In the genomic region with DNA sequence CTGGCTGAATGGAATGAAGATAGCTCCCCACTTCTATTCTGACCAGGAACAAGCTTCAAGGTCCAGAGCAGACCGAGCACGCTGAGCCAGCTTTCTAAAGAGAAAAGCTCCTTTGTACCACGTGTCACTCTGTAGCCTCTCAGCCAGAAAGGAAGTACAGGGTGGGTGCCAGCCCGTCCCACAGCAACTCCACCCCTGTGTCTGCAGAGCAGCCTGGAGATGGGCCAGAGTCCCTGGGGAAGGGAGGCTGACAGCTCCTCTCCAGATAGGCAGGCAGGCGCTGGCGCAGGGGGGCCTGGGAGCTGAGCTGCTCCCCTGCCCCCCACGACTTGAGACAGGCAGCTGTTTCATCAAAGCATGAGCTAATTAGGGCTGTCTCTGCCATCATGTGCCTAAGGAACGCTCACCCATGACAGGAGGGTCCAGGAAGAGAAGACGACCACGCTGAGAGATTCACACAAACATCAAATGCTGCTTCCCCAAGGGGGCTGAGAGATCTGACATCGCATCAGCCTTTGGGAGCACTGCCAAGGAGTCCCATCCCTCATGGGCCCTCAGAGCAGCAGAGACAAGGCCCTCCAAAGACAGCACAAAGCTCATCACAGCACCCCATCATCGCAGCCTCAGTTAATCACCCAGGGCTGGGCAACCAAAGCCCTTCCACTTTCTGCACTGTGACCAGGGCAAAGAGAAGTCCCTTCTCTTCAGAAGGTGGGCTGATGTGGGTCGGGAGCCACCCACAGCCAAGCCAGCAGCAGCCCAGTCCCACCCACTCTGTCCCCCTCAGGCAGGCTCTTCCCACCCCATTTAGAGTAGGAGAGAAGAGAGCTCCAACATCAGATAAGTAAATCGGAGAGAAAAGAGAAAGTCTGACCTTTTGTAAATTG, we compare ENCODE assay signal across 8 cellular contexts.
DNase-seq lines count a peak whose midpoint lies in the region; ATAC-seq and TF ChIP-seq lines count a peak whose summit lies in the region.

No MANE protein-coding gene starts in this region.

- 62% methylated on average over 14 of the region's 14 CpGs for WGBS in liver

- H3K4me3 ChIP-seq in liver (ENCODE audit: low read depth in 1 of 3, low read length in 3 of 3): no peak overlapping the region
- H3K4me3 ChIP-seq in stomach smooth muscle (ENCODE audit: low read length in 2 of 2): peak overlapping the region; percentile 31 to 54

- DNase-seq in GDM1 (lab: John Stamatoyannopoulos, UW): peak; percentile 24
- peak; percentile 32 for DNase-seq in NCI-H774 (lab: John Stamatoyannopoulos, UW)
- DNase-seq in HuH-7.5 (ENCODE audit: low spot score): no peak

- H3K36me3 ChIP-seq in liver (ENCODE audit: control insufficient read depth in 4 of 4, insufficient read depth in 3 of 4, low read depth in 1 of 4, low read length in 3 of 4) (peaks cover 0 to 3% (median 0%) of the 10 kb centered on the region in 4 donors), stomach smooth muscle (ENCODE audit: control insufficient read depth in 2 of 2, insufficient read depth in 2 of 2, low read length in 2 of 2) (no peaks in the 10 kb centered on the region)

- peaks cover 4 to 23% (median 11%) of the 10 kb centered on the region in 4 donors for H3K4me1 ChIP-seq in liver (ENCODE audit: control insufficient read depth in 4 of 4, insufficient read depth in 4 of 4, low read length in 3 of 4)
- peaks cover 54% of the 10 kb centered on the region for H3K4me1 ChIP-seq in stomach smooth muscle (ENCODE audit: control insufficient read depth, insufficient read depth, low read length)

- TF ChIP-seq CTCF in liver (IDR thresholded peaks at IDR 0.05; ENCODE audit: low read depth, low read length, missing input control): no peak

- no peak overlapping the region for H3K9ac ChIP-seq in liver (ENCODE audit: low read depth in 1 of 2, low read length in 2 of 2)
- H3K9ac ChIP-seq in stomach smooth muscle (ENCODE audit: low read length in 2 of 2): peak overlapping the region; percentile 40 to 60

- H3K27ac ChIP-seq in cingulate gyrus (ENCODE audit: low read depth, low read length) (peak overlapping the region; percentile 98), liver (ENCODE audit: low read depth in 1 of 2, low read length in 2 of 2) (no peak overlapping the region), stomach smooth muscle (ENCODE audit: low read length) (peak overlapping the region; percentile 70)

- peak in 1 of 2 donors; percentile 30 for TF ChIP-seq RAD21 in liver (IDR thresholded peaks at IDR 0.05)

- H3K27me3 ChIP-seq in liver (ENCODE audit: control insufficient read depth in 4 of 4, insufficient read depth in 4 of 4, low read length in 3 of 4): no peaks in the 10 kb centered on the region
- no peaks in the 10 kb centered on the region for H3K27me3 ChIP-seq in stomach smooth muscle (ENCODE audit: control insufficient read depth in 1 of 2, insufficient read depth in 2 of 2, low read length in 2 of 2)

- ATAC-seq in HG03060 (IDR thresholded peaks at IDR 0.05; ENCODE audit: low read depth, unreplicated experiment) (peak; percentile 64), GM21381 (IDR thresholded peaks at IDR 0.05; ENCODE audit: unreplicated experiment) (no peak)

- H3K9me3 ChIP-seq in liver (ENCODE audit: control insufficient read depth in 4 of 4, low read length in 3 of 4) (no peaks in the 10 kb centered on the region), stomach smooth muscle (ENCODE audit: control insufficient read depth in 2 of 2, low read length in 2 of 2) (no peaks in the 10 kb centered on the region)

TF ChIP-seq in liver, 16 proteins besides CTCF, POLR2A, EP300 and RAD21:
- no peak for TF ChIP-seq RXRA (IDR thresholded peaks at IDR 0.05)
- peak; percentile 38 for TF ChIP-seq NR2F2 (IDR thresholded peaks at IDR 0.05)
- TF ChIP-seq EGR1 (IDR thresholded peaks at IDR 0.05; ENCODE audit: low read depth in 2 of 2): no peak
- no peak for TF ChIP-seq GABPA (IDR thresholded peaks at IDR 0.05 in 1 of 2, conservative IDR thresholded peaks at IDR 0.05 in 1 of 2)
- TF ChIP-seq SP1 (IDR thresholded peaks at IDR 0.05): peak; percentile 20
- no peak for TF ChIP-seq FOXA2 (IDR thresholded peaks at IDR 0.05)

Comparison
In these comparisons a context has a peak if more than half of its experiments do, and no peak if none do; other contexts are left out.
1. H3K27ac ChIP-seq: peak in cingulate gyrus (single experiment) and stomach smooth muscle (single experiment); none in liver (0 of 2).
2. H3K4me3 ChIP-seq: peak in stomach smooth muscle (2 of 2); none in liver (0 of 3).
3. H3K9ac ChIP-seq: peak in stomach smooth muscle (2 of 2); none in liver (0 of 2).